Comparison of ENCODE assay signal across 32 cellular contexts in genomic region chr7:25595931-25596330, GRCh38.
"Had no signal": no experiment of that assay in that cellular context is flagged by ENCODE, and none has a peak within 500 bp of the region (broad histone marks: within the 10 kb centered on the region; RNA-seq: fewer than 3 reads in every experiment).

No MANE protein-coding gene starts in this region.

- DNase-seq: activated CD4-positive, alpha-beta memory T cell treated with anti-CD3 and anti-CD28 coated beads for 36 hours; activated CD4-positive, alpha-beta T cell treated with anti-CD3 and anti-CD28 coated beads for 36 hours; activated CD4-positive, alpha-beta T cell treated with anti-CD3 and anti-CD28 coated beads, Interleukin-2, amount 10 ng/mL, durations not matched to agents 24 days and 14 days; activated CD4-positive, CD25-positive, alpha-beta regulatory T cell; activated CD4-positive, CD25-positive, alpha-beta regulatory T cell treated with anti-CD3 and anti-CD28 coated beads, Interleukin-2, amount 50 U/mL, for 72 hours; activated CD8-positive, alpha-beta memory T cell treated with anti-CD3 and anti-CD28 coated beads, Interleukin-2, amount 10 ng/mL, durations not matched to agents 7 days and 5 days; activated CD8-positive, alpha-beta memory T cell treated with anti-CD3 and anti-CD28 coated beads, Interleukin-2, amount 50 U/mL, for 4 hours; activated CD8-positive, alpha-beta T cell treated with anti-CD3 and anti-CD28 coated beads, Interleukin-2, amount 10 ng/mL, durations not matched to agents 7 days and 5 days; activated effector memory CD4-positive, alpha-beta T cell treated with anti-CD3 and anti-CD28 coated beads, Interleukin-2, amount 50 U/mL, for 16 hours; activated naive CD4-positive, alpha-beta T cell treated with anti-CD3 and anti-CD28 coated beads for 36 hours; activated naive CD8-positive, alpha-beta T cell treated with anti-CD3 and anti-CD28 coated beads for 36 hours; activated naive CD8-positive, alpha-beta T cell treated with anti-CD3 and anti-CD28 coated beads, Interleukin-2, amount 50 U/mL, for 24 hours; activated T-cell treated with anti-CD3 and anti-CD28 coated beads, Interleukin-2, amount 50 U/mL, for 1 hour; activated T-cell treated with anti-CD3 and anti-CD28 coated beads, Interleukin-2, amount 50 U/mL, for 48 hours; adrenal gland; amygdala; central memory CD4-positive, alpha-beta T cell; cerebellar nuclear complex; dorsolateral prefrontal cortex; effector memory CD4-positive, alpha-beta T cell; endodermal cell; foreskin melanocyte; heart right ventricle; T-helper 1 cell; T-helper 17 cell; T1000 had no signal

- H3K4me3 ChIP-seq: adrenal gland, ascending aorta, breast epithelium, cardiac muscle cell, coronary artery, dorsolateral prefrontal cortex, gastroesophageal sphincter, heart right ventricle had no signal

- H3K9me3 ChIP-seq: adrenal gland, ascending aorta, breast epithelium, gastroesophageal sphincter, heart right ventricle had no signal

- H3K36me3 ChIP-seq: adrenal gland, ascending aorta, breast epithelium, cardiac muscle cell, gastroesophageal sphincter, heart right ventricle had no signal

- H3K4me1 ChIP-seq: ascending aorta, breast epithelium, gastroesophageal sphincter had no signal

- H3K27ac ChIP-seq: adrenal gland, ascending aorta, breast epithelium, cardiac muscle cell, coronary artery, dorsolateral prefrontal cortex, gastroesophageal sphincter, heart right ventricle had no signal

- H3K27me3 ChIP-seq: adrenal gland, ascending aorta, breast epithelium, cardiac muscle cell, gastroesophageal sphincter had no signal

- ATAC-seq: activated CD4-positive, alpha-beta T cell treated with anti-CD3 and anti-CD28 coated beads for 36 hours; activated CD8-positive, alpha-beta memory T cell treated with anti-CD3 and anti-CD28 coated beads, Interleukin-2, amount 10 ng/mL, durations not matched to agents 7 days and 5 days; activated CD8-positive, alpha-beta T cell treated with anti-CD3 and anti-CD28 coated beads, Interleukin-2, amount 10 ng/mL, durations not matched to agents 7 days and 5 days; activated naive CD8-positive, alpha-beta T cell treated with anti-CD3 and anti-CD28 coated beads, Interleukin-2, amount 50 U/mL, for 24 hours; esophagus mucosa; gastroesophageal sphincter; heart right ventricle; T-helper 17 cell had no signal
